22 cellular contexts compared by ENCODE assay signal in genomic region chr9:96075111-96075510, GRCh38.
"Had no signal": no experiment of that assay in that cellular context is flagged by ENCODE, and none has a peak within 500 bp of the region (broad histone marks: within the 10 kb centered on the region; RNA-seq: fewer than 3 reads in every experiment).

No MANE protein-coding gene starts in this region.

- H3K36me3 ChIP-seq: ascending aorta, thoracic aorta, uterus had no signal

- H3K4me1 ChIP-seq: ascending aorta, uterus had no signal

- ATAC-seq: activated CD4-positive, alpha-beta T cell treated with anti-CD3 and anti-CD28 coated beads for 36 hours; naive thymus-derived CD8-positive, alpha-beta T cell; right cardiac atrium had no signal

- H3K9me3 ChIP-seq: ascending aorta, thoracic aorta, uterus had no signal

- H3K4me3 ChIP-seq: ascending aorta, coronary artery, thoracic aorta, uterus had no signal

- DNase-seq: activated CD4-positive, alpha-beta T cell treated with anti-CD3 and anti-CD28 coated beads for 36 hours; activated CD4-positive, alpha-beta T cell treated with anti-CD3 and anti-CD28 coated beads, Interleukin-2, amount 50 U/mL, for 48 hours; activated CD4-positive, CD25-positive, alpha-beta regulatory T cell; activated CD8-positive, alpha-beta memory T cell treated with anti-CD3 and anti-CD28 coated beads for 24 hours; activated gamma-delta T cell; activated naive CD4-positive, alpha-beta T cell treated with anti-CD3 and anti-CD28 coated beads, Interleukin-2, amount 10 ng/mL, durations not matched to agents 7 days and 5 days; activated naive CD8-positive, alpha-beta T cell treated with anti-CD3 and anti-CD28 coated beads, Interleukin-2, amount 10 ng/mL, durations not matched to agents 7 days and 5 days; dorsolateral prefrontal cortex; effector memory CD4-positive, alpha-beta T cell; erythroblast; head of caudate nucleus; midbrain; naive thymus-derived CD8-positive, alpha-beta T cell; right cardiac atrium; stimulated activated CD4-positive, alpha-beta T cell treated with anti-CD3 and anti-CD28 coated beads, Interleukin-15, amount 100 ng/mL, for 24 hours; stimulated activated CD4-positive, alpha-beta T cell treated with anti-CD3 and anti-CD28 coated beads, Interleukin-2, amount 100 ng/mL, for 24 hours; stimulated activated naive CD4-positive, alpha-beta T cell; trophoblast cell; uterus had no signal

- H3K27me3 ChIP-seq: ascending aorta, dorsolateral prefrontal cortex, uterus had no signal

- H3K27ac ChIP-seq: ascending aorta, coronary artery, dorsolateral prefrontal cortex, thoracic aorta, uterus had no signal
